ENCODE assay signal across 15 cellular contexts in genomic region chr4:124030038-124030638, GRCh38.
DNase-seq lines count a peak whose midpoint lies in the region; ATAC-seq and TF ChIP-seq lines count a peak whose summit lies in the region.
"Had no signal": no experiment of that assay in that cellular context is flagged by ENCODE, and none has a peak within 500 bp of the region (broad histone marks: within the 10 kb centered on the region; RNA-seq: fewer than 3 reads in every experiment).

No MANE protein-coding gene starts in this region.

- no peak overlapping the region for H3K4me3 Mint-ChIP-seq in activated naive CD8-positive, alpha-beta T cell treated with anti-CD3 and anti-CD28 coated beads, Interleukin-2, amount 50 U/mL, for 24 hours
- H3K4me3 Mint-ChIP-seq: activated T-cell treated with anti-CD3 and anti-CD28 coated beads, Interleukin-2, amount 50 U/mL, for 4 hours had no signal

- H3K4me3 ChIP-seq in fibroblast of villous mesenchyme (ENCODE audit: low read depth, low read length): no peak overlapping the region
- H3K4me3 ChIP-seq in muscle layer of duodenum (ENCODE audit: low read depth in 1 of 2, low read length in 2 of 2): no peak overlapping the region
- no peak overlapping the region for H3K4me3 ChIP-seq in transverse colon
- H3K4me3 ChIP-seq: GM12878, lower lobe of right lung had no signal

- in situ Hi-C loops in transverse colon (cut with MboI; ENCODE audit: low pct_ligation_motif_present in 1 of 4, low pct_unique_long_range_greater_than_20kb in 1 of 4, low sequenced_read_pairs in 3 of 4): no loop called here

- H3K4me1 Mint-ChIP-seq in activated naive CD8-positive, alpha-beta T cell treated with anti-CD3 and anti-CD28 coated beads, Interleukin-2, amount 50 U/mL, for 24 hours: no peaks in the 10 kb centered on the region

- intact Hi-C loops in transverse colon (cut with DNase I; ENCODE audit: low total_unique reads): no loop called here

- DNase-seq in NCI-H69 (lab: John Stamatoyannopoulos, UW) (peak; percentile 5), fibroblast of villous mesenchyme (ENCODE audit: low read depth) (peak; percentile 36), transverse colon (no peak)
- DNase-seq in activated naive CD8-positive, alpha-beta T cell treated with anti-CD3 and anti-CD28 coated beads, Interleukin-2, amount 50 U/mL, for 24 hours: no peak
- DNase-seq in stimulated activated CD4-positive, alpha-beta T cell treated with anti-CD3 and anti-CD28 coated beads, Interleukin-4, amount 100 ng/mL, for 24 hours: no peak
- DNase-seq: activated T-cell treated with anti-CD3 and anti-CD28 coated beads, Interleukin-2, amount 50 U/mL, for 4 hours; lower lobe of right lung; NCI-H2029 treated with DMSO at 0.1 percent for 48 hours; NK-92 treated with Interleukin-12 subunit alpha and Interleukin-12 subunit beta, amount 100 ng/mL, for 24 hours; nucleus accumbens; SHP77 had no signal

- H3K4me1 ChIP-seq in muscle layer of duodenum (ENCODE audit: control insufficient read depth in 1 of 2, insufficient read depth in 2 of 2, low read length in 2 of 2): peaks cover 0 to 14% of the 10 kb centered on the region in 2 donors
- H3K4me1 ChIP-seq in transverse colon: peaks cover 0 to 12% (median 2%) of the 10 kb centered on the region in 4 donors
- H3K4me1 ChIP-seq: lower lobe of right lung had no signal

- H3K9me3 ChIP-seq in muscle layer of duodenum (ENCODE audit: control insufficient read depth in 1 of 2, low read length in 2 of 2) (no peaks in the 10 kb centered on the region), transverse colon (no peaks in the 10 kb centered on the region)
- H3K9me3 ChIP-seq: lower lobe of right lung had no signal

- no peaks in the 10 kb centered on the region for H3K9me3 Mint-ChIP-seq in activated naive CD8-positive, alpha-beta T cell treated with anti-CD3 and anti-CD28 coated beads, Interleukin-2, amount 50 U/mL, for 24 hours
- H3K9me3 Mint-ChIP-seq: activated T-cell treated with anti-CD3 and anti-CD28 coated beads, Interleukin-2, amount 50 U/mL, for 4 hours had no signal

- H3K27ac ChIP-seq in muscle layer of duodenum (ENCODE audit: low read length): peak overlapping the region; percentile 47
- peak overlapping the region in 3 of 4 donors; percentile 47 to 61 (median 57) for H3K27ac ChIP-seq in transverse colon
- H3K27ac ChIP-seq: C4-2B, lower lobe of right lung had no signal

- no peak for TF ChIP-seq POLR2A in transverse colon (IDR thresholded peaks at IDR 0.05)

- no peaks in the 10 kb centered on the region for H3K27me3 Mint-ChIP-seq in activated naive CD8-positive, alpha-beta T cell treated with anti-CD3 and anti-CD28 coated beads, Interleukin-2, amount 50 U/mL, for 24 hours

- no peaks in the 10 kb centered on the region for H3K36me3 Mint-ChIP-seq in activated naive CD8-positive, alpha-beta T cell treated with anti-CD3 and anti-CD28 coated beads, Interleukin-2, amount 50 U/mL, for 24 hours (ENCODE audit: low read depth)

- H3K27me3 ChIP-seq in muscle layer of duodenum (ENCODE audit: low read depth, low read length): no peaks in the 10 kb centered on the region
- H3K27me3 ChIP-seq in transverse colon: no peaks in the 10 kb centered on the region

- H3K36me3 ChIP-seq in muscle layer of duodenum (ENCODE audit: control insufficient read depth in 1 of 2, insufficient read depth in 2 of 2, low read length in 2 of 2) (no peaks in the 10 kb centered on the region), transverse colon (no peaks in the 10 kb centered on the region)
- H3K36me3 ChIP-seq: lower lobe of right lung had no signal

- ATAC-seq in activated naive CD8-positive, alpha-beta T cell treated with anti-CD3 and anti-CD28 coated beads, Interleukin-2, amount 50 U/mL, for 24 hours: no peak
- no peak for ATAC-seq in GM19455 (IDR thresholded peaks at IDR 0.05; ENCODE audit: unreplicated experiment)
- ATAC-seq: activated T-cell treated with anti-CD3 and anti-CD28 coated beads, Interleukin-2, amount 50 U/mL, for 4 hours; GM12878 had no signal

- TF ChIP-seq CTCF in fibroblast of villous mesenchyme (IDR thresholded peaks at IDR 0.05; ENCODE audit: insufficient read depth, low read depth, low read length) (no peak), transverse colon (IDR thresholded peaks at IDR 0.05) (no peak)

- no peak overlapping the region for H3K27ac Mint-ChIP-seq in activated naive CD8-positive, alpha-beta T cell treated with anti-CD3 and anti-CD28 coated beads, Interleukin-2, amount 50 U/mL, for 24 hours

- TF ChIP-seq EP300 in transverse colon (IDR thresholded peaks at IDR 0.05; ENCODE audit: low read depth): no peak

- WGBS in transverse colon (ENCODE audit: low coverage in 1 of 2), 2 donors: 34 to 44% methylated on average over 2 to 3 of the region's 3 CpGs

Comparison
In these comparisons a context has a peak if more than half of its experiments do, and no peak if none do; other contexts are left out.
1. DNase-seq: peak in NCI-H69 (single experiment) and fibroblast of villous mesenchyme (single experiment); none in transverse colon (single experiment), activated naive CD8-positive, alpha-beta T cell treated with anti-CD3 and anti-CD28 coated beads, Interleukin-2, amount 50 U/mL, for 24 hours (single experiment) and stimulated activated CD4-positive, alpha-beta T cell treated with anti-CD3 and anti-CD28 coated beads, Interleukin-4, amount 100 ng/mL, for 24 hours (single experiment).